ENCODE assay signal across 12 cellular contexts in genomic region chr13:107562222-107562621, GRCh38.
DNase-seq lines count a peak whose midpoint lies in the region; ATAC-seq and TF ChIP-seq lines count a peak whose summit lies in the region.
"Had no signal": no experiment of that assay in that cellular context is flagged by ENCODE, and none has a peak within 500 bp of the region (broad histone marks: within the 10 kb centered on the region; RNA-seq: fewer than 3 reads in every experiment).

No MANE protein-coding gene starts in this region.

- ATAC-seq in GM18873 (IDR thresholded peaks at IDR 0.05; ENCODE audit: low FRiP score, unreplicated experiment) (no peak), GM18502 (IDR thresholded peaks at IDR 0.05; ENCODE audit: poor library complexity, unreplicated experiment) (no peak), aorta (ENCODE audit: low FRiP score) (no peak)

- H3K9me3 ChIP-seq in BE2C: no peaks in the 10 kb centered on the region
- no peaks in the 10 kb centered on the region for H3K9me3 ChIP-seq in neural progenitor cell (ENCODE audit: low read depth)
- no peaks in the 10 kb centered on the region for H3K9me3 ChIP-seq in aorta (ENCODE audit: control insufficient read depth, low read length)

- H3K27ac Mint-ChIP-seq in glutamatergic neuron (ENCODE audit: unreplicated experiment): peak overlapping the region; percentile 6
- peak overlapping the region; percentile 55 for H3K27ac Mint-ChIP-seq in neural progenitor cell
- H3K27ac Mint-ChIP-seq: B cell; CD4-positive, alpha-beta memory T cell had no signal

- no peaks in the 10 kb centered on the region for H3K36me3 Mint-ChIP-seq in glutamatergic neuron (ENCODE audit: unreplicated experiment)
- no peaks in the 10 kb centered on the region for H3K36me3 Mint-ChIP-seq in neural progenitor cell
- H3K36me3 Mint-ChIP-seq: CD4-positive, alpha-beta memory T cell had no signal

- 46 to 55% methylated on average over 5 of the region's 5 CpGs for WGBS in aorta, 2 donors

- H3K4me2 ChIP-seq in neural progenitor cell: peak overlapping the region; percentile 52

- H3K4me1 ChIP-seq in BE2C (peaks cover 51% of the 10 kb centered on the region), neural progenitor cell (peaks cover 18% of the 10 kb centered on the region), aorta (ENCODE audit: control insufficient read depth in 1 of 2, insufficient read depth in 2 of 2, low read length in 2 of 2) (peaks cover 0 to 1% of the 10 kb centered on the region in 2 donors)

- intact Hi-C loops in aorta (cut with DNase I): no loop called here

- H3K27me3 Mint-ChIP-seq in glutamatergic neuron (ENCODE audit: unreplicated experiment) (peaks cover 3% of the 10 kb centered on the region), neural progenitor cell (ENCODE audit: insufficient read depth, low read depth) (no peaks in the 10 kb centered on the region)
- H3K27me3 Mint-ChIP-seq: B cell; CD4-positive, alpha-beta memory T cell had no signal

- H3K9ac ChIP-seq in neural progenitor cell: no peak overlapping the region

- TF ChIP-seq CTCF in BE2C (IDR thresholded peaks at IDR 0.05; ENCODE audit: low read depth, low read length): no peak
- no peak for TF ChIP-seq CTCF in glutamatergic neuron (IDR thresholded peaks at IDR 0.05; ENCODE audit: partially characterized antibody, unreplicated experiment)
- no peak for TF ChIP-seq CTCF in neural progenitor cell (IDR thresholded peaks at IDR 0.05)

- H3K27ac ChIP-seq in neural progenitor cell: no peak overlapping the region
- H3K27ac ChIP-seq in aorta (ENCODE audit: low read depth in 1 of 2, low read length in 2 of 2): no peak overlapping the region
- H3K27ac ChIP-seq: HL-60 had no signal

- H4K20me1 ChIP-seq in neural progenitor cell (ENCODE audit: low read depth): no peaks in the 10 kb centered on the region

- H3K27me3 ChIP-seq in BE2C (no peaks in the 10 kb centered on the region), H7 (ENCODE audit: control insufficient read depth, insufficient read depth, low read length) (no peaks in the 10 kb centered on the region), neural progenitor cell (no peaks in the 10 kb centered on the region), aorta (ENCODE audit: control insufficient read depth in 1 of 2, insufficient read depth in 2 of 2, low read length in 1 of 2) (no peaks in the 10 kb centered on the region)

- H3K9me3 Mint-ChIP-seq in glutamatergic neuron (ENCODE audit: unreplicated experiment): peaks cover 2% of the 10 kb centered on the region
- no peaks in the 10 kb centered on the region for H3K9me3 Mint-ChIP-seq in neural progenitor cell

- H3K79me2 ChIP-seq in neural progenitor cell (ENCODE audit: low read depth): no peaks in the 10 kb centered on the region

- no peak overlapping the region for H3K4me3 Mint-ChIP-seq in glutamatergic neuron (ENCODE audit: unreplicated experiment)
- no peak overlapping the region for H3K4me3 Mint-ChIP-seq in neural progenitor cell
- H3K4me3 Mint-ChIP-seq: B cell; CD4-positive, alpha-beta memory T cell had no signal

- no peak overlapping the region for H2AFZ ChIP-seq in neural progenitor cell (replicated peaks)

- DNase-seq in BE2C (peak; percentile 46), H7 (peak; percentile 22), glutamatergic neuron (no peak), neural progenitor cell (ENCODE audit: low spot score) (no peak), aorta (no peak), 8988T (no peak)
- DNase-seq: CD4-positive, alpha-beta memory T cell; DMS79 had no signal

- H3K4me1 Mint-ChIP-seq in glutamatergic neuron (ENCODE audit: low read depth, unreplicated experiment) (peaks cover 19% of the 10 kb centered on the region), neural progenitor cell (peaks cover 26% of the 10 kb centered on the region)
- H3K4me1 Mint-ChIP-seq: B cell; CD4-positive, alpha-beta memory T cell had no signal

- H3K36me3 ChIP-seq in BE2C (no peaks in the 10 kb centered on the region), H7 (replicated peaks; ENCODE audit: control insufficient read depth, insufficient read depth, low read length) (no peaks in the 10 kb centered on the region), neural progenitor cell (no peaks in the 10 kb centered on the region), aorta (ENCODE audit: control insufficient read depth in 1 of 2, insufficient read depth in 2 of 2, low read length in 1 of 2) (no peaks in the 10 kb centered on the region)

- no peaks in the 10 kb centered on the region for H3F3A ChIP-seq in neural progenitor cell (ENCODE audit: low read depth)

- H3K4me3 ChIP-seq in BE2C (ENCODE audit: low read depth, low read length): no peak overlapping the region
- no peak overlapping the region for H3K4me3 ChIP-seq in H7 (ENCODE audit: insufficient read depth, low read depth, low read length)
- no peak overlapping the region for H3K4me3 ChIP-seq in neural progenitor cell
- H3K4me3 ChIP-seq in aorta (ENCODE audit: low read length in 2 of 2): no peak overlapping the region

Comparison
In these comparisons a context has a peak if more than half of its experiments do, and no peak if none do; other contexts are left out.
1. DNase-seq: peak in BE2C (single experiment) and H7 (single experiment); none in glutamatergic neuron (single experiment), neural progenitor cell (single experiment), aorta (0 of 2) and 8988T (single experiment).